ENCODE assay signal across 1 cellular context in genomic region chr20:44910690-44911262, GRCh38.
TF ChIP-seq lines count a peak whose summit lies in the region.

No MANE protein-coding gene starts in this region.

TF ChIP-seq in HepG2, 621 proteins besides CTCF, POLR2A, EP300 and RAD21 (continued from another document and continues in another):
- TF ChIP-seq, protein P1, sequence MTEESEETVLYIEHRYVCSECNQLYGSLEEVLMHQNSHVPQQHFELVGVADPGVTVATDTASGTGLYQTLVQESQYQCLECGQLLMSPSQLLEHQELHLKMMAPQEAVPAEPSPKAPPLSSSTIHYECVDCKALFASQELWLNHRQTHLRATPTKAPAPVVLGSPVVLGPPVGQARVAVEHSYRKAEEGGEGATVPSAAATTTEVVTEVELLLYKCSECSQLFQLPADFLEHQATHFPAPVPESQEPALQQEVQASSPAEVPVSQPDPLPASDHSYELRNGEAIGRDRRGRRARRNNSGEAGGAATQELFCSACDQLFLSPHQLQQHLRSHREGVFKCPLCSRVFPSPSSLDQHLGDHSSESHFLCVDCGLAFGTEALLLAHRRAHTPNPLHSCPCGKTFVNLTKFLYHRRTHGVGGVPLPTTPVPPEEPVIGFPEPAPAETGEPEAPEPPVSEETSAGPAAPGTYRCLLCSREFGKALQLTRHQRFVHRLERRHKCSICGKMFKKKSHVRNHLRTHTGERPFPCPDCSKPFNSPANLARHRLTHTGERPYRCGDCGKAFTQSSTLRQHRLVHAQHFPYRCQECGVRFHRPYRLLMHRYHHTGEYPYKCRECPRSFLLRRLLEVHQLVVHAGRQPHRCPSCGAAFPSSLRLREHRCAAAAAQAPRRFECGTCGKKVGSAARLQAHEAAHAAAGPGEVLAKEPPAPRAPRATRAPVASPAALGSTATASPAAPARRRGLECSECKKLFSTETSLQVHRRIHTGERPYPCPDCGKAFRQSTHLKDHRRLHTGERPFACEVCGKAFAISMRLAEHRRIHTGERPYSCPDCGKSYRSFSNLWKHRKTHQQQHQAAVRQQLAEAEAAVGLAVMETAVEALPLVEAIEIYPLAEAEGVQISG (CRISPR knock-in tag; IDR thresholded peaks at IDR 0.05) = no peak
- TF ChIP-seq KMT2A (CRISPR knock-in tag; IDR thresholded peaks at IDR 0.05) (no peak; the same call in 1 of the 2 replicates), ZNF138 (CRISPR knock-in tag; IDR thresholded peaks at IDR 0.05; ENCODE audit: low read depth) (0 out of 2 replicates have a peak, but pooled peaks have one; percentile 7), CBFB (CRISPR knock-in tag; IDR thresholded peaks at IDR 0.05) (no peak), TCF7 (IDR thresholded peaks at IDR 0.05; ENCODE audit: low read depth) (no peak), RFX3 (CRISPR knock-in tag; IDR thresholded peaks at IDR 0.05) (no peak), ZNF484 (CRISPR knock-in tag; IDR thresholded peaks at IDR 0.05; ENCODE audit: borderline replicate concordance, low read depth) (0 out of 2 replicates have a peak, but pooled peaks have one; percentile 23), ZNF772 (CRISPR knock-in tag; IDR thresholded peaks at IDR 0.05) (peak; percentile 52; the same call in 1 of the 2 replicates), ZNF652 (CRISPR knock-in tag; IDR thresholded peaks at IDR 0.05; ENCODE audit: borderline replicate concordance, low read depth) (no peak), THAP8 (CRISPR knock-in tag; IDR thresholded peaks at IDR 0.05; ENCODE audit: borderline replicate concordance) (no peak), AKNA (CRISPR knock-in tag; IDR thresholded peaks at IDR 0.05; ENCODE audit: borderline replicate concordance) (peak; percentile 6; the same call in 1 of the 2 replicates), ZNF670 (CRISPR knock-in tag; IDR thresholded peaks at IDR 0.05; ENCODE audit: borderline replicate concordance) (0 out of 2 replicates have a peak, but pooled peaks have one; percentile 37), MLLT10 (CRISPR knock-in tag; IDR thresholded peaks at IDR 0.05) (no peak), ARID5B (CRISPR knock-in tag; IDR thresholded peaks at IDR 0.05) (no peak), KMT2B (CRISPR knock-in tag; IDR thresholded peaks at IDR 0.05) (no peak), HOXD1 (CRISPR knock-in tag; IDR thresholded peaks at IDR 0.05) (no peak), TOPORS (CRISPR knock-in tag; IDR thresholded peaks at IDR 0.05) (no peak), ZNF674 (CRISPR knock-in tag; IDR thresholded peaks at IDR 0.05; ENCODE audit: low read depth) (peak; percentile 63; the same call in 1 of the 2 replicates), ZNF331 (CRISPR knock-in tag; IDR thresholded peaks at IDR 0.05) (no peak), ZNF326 (CRISPR knock-in tag; IDR thresholded peaks at IDR 0.05; ENCODE audit: borderline replicate concordance) (no peak), ZNF790 (CRISPR knock-in tag; IDR thresholded peaks at IDR 0.05; ENCODE audit: borderline replicate concordance) (0 out of 2 replicates have a peak, but pooled peaks have one; percentile 21), HIC2 (CRISPR knock-in tag; IDR thresholded peaks at IDR 0.05; ENCODE audit: low read depth) (no peak), KLF15 (CRISPR knock-in tag; IDR thresholded peaks at IDR 0.05; ENCODE audit: borderline replicate concordance) (0 out of 2 replicates have a peak, but pooled peaks have one; percentile 1), ZBTB3 (CRISPR knock-in tag; IDR thresholded peaks at IDR 0.05; ENCODE audit: borderline replicate concordance, low read depth) (no peak), RNF219 (CRISPR knock-in tag; IDR thresholded peaks at IDR 0.05) (no peak), ZFX (CRISPR knock-in tag; IDR thresholded peaks at IDR 0.05; ENCODE audit: low read depth) (peak; percentile 66), EZH2 (conservative IDR thresholded peaks at IDR 0.05; ENCODE audit: low read depth, low read length) (no peak)
- TF ChIP-seq, protein P2, sequence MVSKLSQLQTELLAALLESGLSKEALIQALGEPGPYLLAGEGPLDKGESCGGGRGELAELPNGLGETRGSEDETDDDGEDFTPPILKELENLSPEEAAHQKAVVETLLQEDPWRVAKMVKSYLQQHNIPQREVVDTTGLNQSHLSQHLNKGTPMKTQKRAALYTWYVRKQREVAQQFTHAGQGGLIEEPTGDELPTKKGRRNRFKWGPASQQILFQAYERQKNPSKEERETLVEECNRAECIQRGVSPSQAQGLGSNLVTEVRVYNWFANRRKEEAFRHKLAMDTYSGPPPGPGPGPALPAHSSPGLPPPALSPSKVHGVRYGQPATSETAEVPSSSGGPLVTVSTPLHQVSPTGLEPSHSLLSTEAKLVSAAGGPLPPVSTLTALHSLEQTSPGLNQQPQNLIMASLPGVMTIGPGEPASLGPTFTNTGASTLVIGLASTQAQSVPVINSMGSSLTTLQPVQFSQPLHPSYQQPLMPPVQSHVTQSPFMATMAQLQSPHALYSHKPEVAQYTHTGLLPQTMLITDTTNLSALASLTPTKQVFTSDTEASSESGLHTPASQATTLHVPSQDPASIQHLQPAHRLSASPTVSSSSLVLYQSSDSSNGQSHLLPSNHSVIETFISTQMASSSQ (IDR thresholded peaks at IDR 0.05; ENCODE audit: low read depth) = no peak
- TF ChIP-seq, protein P2 (CRISPR knock-in tag; IDR thresholded peaks at IDR 0.05; ENCODE audit: borderline replicate concordance) = no peak
- TF ChIP-seq, protein P3, sequence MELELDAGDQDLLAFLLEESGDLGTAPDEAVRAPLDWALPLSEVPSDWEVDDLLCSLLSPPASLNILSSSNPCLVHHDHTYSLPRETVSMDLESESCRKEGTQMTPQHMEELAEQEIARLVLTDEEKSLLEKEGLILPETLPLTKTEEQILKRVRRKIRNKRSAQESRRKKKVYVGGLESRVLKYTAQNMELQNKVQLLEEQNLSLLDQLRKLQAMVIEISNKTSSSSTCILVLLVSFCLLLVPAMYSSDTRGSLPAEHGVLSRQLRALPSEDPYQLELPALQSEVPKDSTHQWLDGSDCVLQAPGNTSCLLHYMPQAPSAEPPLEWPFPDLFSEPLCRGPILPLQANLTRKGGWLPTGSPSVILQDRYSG (CRISPR knock-in tag; IDR thresholded peaks at IDR 0.05) = no peak; the same call in 1 of the 2 replicates
- TF ChIP-seq, protein P4, sequence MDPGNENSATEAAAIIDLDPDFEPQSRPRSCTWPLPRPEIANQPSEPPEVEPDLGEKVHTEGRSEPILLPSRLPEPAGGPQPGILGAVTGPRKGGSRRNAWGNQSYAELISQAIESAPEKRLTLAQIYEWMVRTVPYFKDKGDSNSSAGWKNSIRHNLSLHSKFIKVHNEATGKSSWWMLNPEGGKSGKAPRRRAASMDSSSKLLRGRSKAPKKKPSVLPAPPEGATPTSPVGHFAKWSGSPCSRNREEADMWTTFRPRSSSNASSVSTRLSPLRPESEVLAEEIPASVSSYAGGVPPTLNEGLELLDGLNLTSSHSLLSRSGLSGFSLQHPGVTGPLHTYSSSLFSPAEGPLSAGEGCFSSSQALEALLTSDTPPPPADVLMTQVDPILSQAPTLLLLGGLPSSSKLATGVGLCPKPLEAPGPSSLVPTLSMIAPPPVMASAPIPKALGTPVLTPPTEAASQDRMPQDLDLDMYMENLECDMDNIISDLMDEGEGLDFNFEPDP (CRISPR knock-in tag; conservative IDR thresholded peaks at IDR 0.05) = 0 out of 2 replicates have a peak, but pooled peaks have one; percentile 32
